Comparison of ENCODE assay signal across 12 cellular contexts in genomic region chr14:103742499-103743255, GRCh38.
"Had no signal": no experiment of that assay in that cellular context is flagged by ENCODE, and none has a peak within 500 bp of the region (broad histone marks: within the 10 kb centered on the region; RNA-seq: fewer than 3 reads in every experiment).

No MANE protein-coding gene starts in this region.

- H3K27me3 ChIP-seq: adrenal gland, brain microvascular endothelial cell, heart right ventricle, vagina had no signal

- H3K27ac Mint-ChIP-seq: activated CD8-positive, alpha-beta T cell treated with anti-CD3 and anti-CD28 coated beads for 36 hours; activated T-helper 2 cell treated with anti-CD3 and anti-CD28 coated beads, Interferon-gamma antibody, Interleukin-2, Interleukin-4, amounts not matched to agents 10 μg/mL and 5 μg/mL and 100 μg/mL, durations not matched to agents 14 hours and 24 hours and 36 hours had no signal

- H3K9me3 Mint-ChIP-seq: activated CD8-positive, alpha-beta T cell treated with anti-CD3 and anti-CD28 coated beads for 36 hours; activated T-helper 2 cell treated with anti-CD3 and anti-CD28 coated beads, Interferon-gamma antibody, Interleukin-2, Interleukin-4, amounts not matched to agents 10 μg/mL and 5 μg/mL and 100 μg/mL, durations not matched to agents 14 hours and 24 hours and 36 hours had no signal

- H3K4me3 Mint-ChIP-seq: activated CD8-positive, alpha-beta T cell treated with anti-CD3 and anti-CD28 coated beads for 36 hours had no signal

- DNase-seq: activated CD4-positive, alpha-beta T cell treated with anti-CD3 and anti-CD28 coated beads for 4 hours; activated CD8-positive, alpha-beta T cell treated with anti-CD3 and anti-CD28 coated beads for 36 hours; activated naive CD4-positive, alpha-beta T cell treated with anti-CD3 and anti-CD28 coated beads, Interleukin-2, amount 50 U/mL, for 16 hours; brain microvascular endothelial cell; foreskin melanocyte; heart right ventricle; left ventricle myocardium superior; mesenchymal stem cell; stimulated activated CD4-positive, alpha-beta T cell treated with anti-CD3 and anti-CD28 coated beads, Interleukin-4, amount 100 ng/mL, for 4 hours had no signal

- ATAC-seq: activated CD8-positive, alpha-beta T cell treated with anti-CD3 and anti-CD28 coated beads for 36 hours; heart right ventricle; left ventricle myocardium superior had no signal

- H3K27me3 Mint-ChIP-seq: activated CD8-positive, alpha-beta T cell treated with anti-CD3 and anti-CD28 coated beads for 36 hours had no signal

- H3K27ac ChIP-seq: brain microvascular endothelial cell, vagina had no signal
